12 cellular contexts compared by ENCODE assay signal in genomic region chr20:15491564-15491963, GRCh38.
DNase-seq lines count a peak whose midpoint lies in the region; ATAC-seq and TF ChIP-seq lines count a peak whose summit lies in the region.
"Had no signal": no experiment of that assay in that cellular context is flagged by ENCODE, and none has a peak within 500 bp of the region (broad histone marks: within the 10 kb centered on the region; RNA-seq: fewer than 3 reads in every experiment).

No MANE protein-coding gene starts in this region.

- POLR2A ChIA-PET in CD8-positive, alpha-beta memory T cell (lab: Charles Lee): no interaction called here

- H3K27ac ChIP-seq in endodermal cell (ENCODE audit: low read depth, low read length) (no peak overlapping the region), smooth muscle cell (ENCODE audit: low read depth) (no peak overlapping the region)
- H3K27ac ChIP-seq in CD8-positive, alpha-beta memory T cell (ENCODE audit: low read depth, low read length): no peak overlapping the region

- H3K9me3 ChIP-seq in endodermal cell (ENCODE audit: control insufficient read depth, low read length): no peaks in the 10 kb centered on the region
- H3K9me3 ChIP-seq in smooth muscle cell (replicated peaks; ENCODE audit: low read depth): no peaks in the 10 kb centered on the region
- H3K9me3 ChIP-seq in CD8-positive, alpha-beta memory T cell (ENCODE audit: low read length): no peaks in the 10 kb centered on the region

- no peaks in the 10 kb centered on the region for H3K36me3 Mint-ChIP-seq in endodermal cell (ENCODE audit: low read depth)
- H3K36me3 Mint-ChIP-seq in CD8-positive, alpha-beta memory T cell: no peaks in the 10 kb centered on the region
- H3K36me3 Mint-ChIP-seq: activated naive CD8-positive, alpha-beta T cell treated with anti-CD3 and anti-CD28 coated beads, Interleukin-2, amount 10 ng/mL, durations not matched to agents 7 days and 5 days had no signal

- H3K27me3 ChIP-seq in endodermal cell (ENCODE audit: control insufficient read depth, insufficient read depth, low read length, poor library complexity, severe bottlenecking): no peaks in the 10 kb centered on the region
- H3K27me3 ChIP-seq in smooth muscle cell (ENCODE audit: low read depth): no peaks in the 10 kb centered on the region
- H3K27me3 ChIP-seq in CD8-positive, alpha-beta memory T cell (ENCODE audit: insufficient read depth, low read length, poor library complexity, severe bottlenecking): no peaks in the 10 kb centered on the region

- H3K4me1 Mint-ChIP-seq in endodermal cell: peaks cover 43% of the 10 kb centered on the region
- no peaks in the 10 kb centered on the region for H3K4me1 Mint-ChIP-seq in CD8-positive, alpha-beta memory T cell
- H3K4me1 Mint-ChIP-seq: activated naive CD8-positive, alpha-beta T cell treated with anti-CD3 and anti-CD28 coated beads, Interleukin-2, amount 10 ng/mL, durations not matched to agents 7 days and 5 days; stimulated activated naive CD8-positive, alpha-beta T cell treated with anti-CD3 and anti-CD28 coated beads, Interleukin-15, amount 100 ng/mL, for 72 hours had no signal

- H4K20me1 ChIP-seq in smooth muscle cell (ENCODE audit: low read depth): no peaks in the 10 kb centered on the region

- H3K4me1 ChIP-seq in endodermal cell (ENCODE audit: control insufficient read depth, insufficient read depth, low read length) (peaks cover 15% of the 10 kb centered on the region), smooth muscle cell (ENCODE audit: low read depth) (peaks cover 3% of the 10 kb centered on the region)
- H3K4me1 ChIP-seq in CD8-positive, alpha-beta memory T cell (ENCODE audit: insufficient read depth, low read length): no peaks in the 10 kb centered on the region

- intact Hi-C loops in posterior vena cava (cut with DNase I): no loop called here

- H3K79me2 ChIP-seq in smooth muscle cell (ENCODE audit: low read depth): no peaks in the 10 kb centered on the region

- WGBS in endodermal cell (ENCODE audit: insufficient coverage in 1 of 2, insufficient read length in 1 of 2), 2 experiments: 80% methylated on average over 1 of the region's 1 CpG; no CpG with 5 or more reads in 1 of the 2 experiments
- WGBS in smooth muscle cell (ENCODE audit: low lambda C conversion rate): 92% methylated on average over 1 of the region's 1 CpG

- TF ChIP-seq CTCF in GM12864 (IDR thresholded peaks at IDR 0.05; ENCODE audit: low read depth, low read length, missing control alignments) (peak; percentile 43), endodermal cell (conservative IDR thresholded peaks at IDR 0.05) (peak; percentile 85), smooth muscle cell (IDR thresholded peaks at IDR 0.05; ENCODE audit: borderline replicate concordance, insufficient read depth, poor library complexity, severe bottlenecking) (peak; percentile 17)

- H3K9ac ChIP-seq in endodermal cell (ENCODE audit: extremely low read depth, low read length, poor library complexity, severe bottlenecking) (no peak overlapping the region), smooth muscle cell (ENCODE audit: low read depth) (no peak overlapping the region)

- no peak overlapping the region for H3K4me3 ChIP-seq in GM12864 (ENCODE audit: low read depth, low read length)
- H3K4me3 ChIP-seq in endodermal cell (ENCODE audit: low read length): no peak overlapping the region
- H3K4me3 ChIP-seq in smooth muscle cell: no peak overlapping the region
- no peak overlapping the region for H3K4me3 ChIP-seq in CD8-positive, alpha-beta memory T cell (ENCODE audit: low read length)

- H3K4me2 ChIP-seq in smooth muscle cell: no peak overlapping the region

- ATAC-seq in GM21723 (IDR thresholded peaks at IDR 0.05; ENCODE audit: unreplicated experiment): no peak
- ATAC-seq: activated CD8-positive, alpha-beta T cell treated with anti-CD3 and anti-CD28 coated beads for 36 hours; stimulated activated naive CD8-positive, alpha-beta T cell treated with anti-CD3 and anti-CD28 coated beads, Interleukin-15, amount 100 ng/mL, for 72 hours had no signal

- CTCF ChIA-PET in CD8-positive, alpha-beta memory T cell (lab: Charles Lee): no interaction called here

- no peak overlapping the region for H3K4me3 Mint-ChIP-seq in endodermal cell
- H3K4me3 Mint-ChIP-seq in CD8-positive, alpha-beta memory T cell: no peak overlapping the region
- H3K4me3 Mint-ChIP-seq: activated CD8-positive, alpha-beta T cell treated with anti-CD3 and anti-CD28 coated beads for 36 hours; activated naive CD8-positive, alpha-beta T cell treated with anti-CD3 and anti-CD28 coated beads, Interleukin-2, amount 10 ng/mL, durations not matched to agents 7 days and 5 days; stimulated activated naive CD8-positive, alpha-beta T cell treated with anti-CD3 and anti-CD28 coated beads, Interleukin-15, amount 100 ng/mL, for 72 hours had no signal

- no peaks in the 10 kb centered on the region for H3F3A ChIP-seq in smooth muscle cell (ENCODE audit: low read depth)

- no peaks in the 10 kb centered on the region for H3K27me3 Mint-ChIP-seq in endodermal cell (ENCODE audit: insufficient read depth)
- H3K27me3 Mint-ChIP-seq in CD8-positive, alpha-beta memory T cell: no peaks in the 10 kb centered on the region
- H3K27me3 Mint-ChIP-seq: activated CD8-positive, alpha-beta T cell treated with anti-CD3 and anti-CD28 coated beads for 36 hours; activated naive CD8-positive, alpha-beta T cell treated with anti-CD3 and anti-CD28 coated beads, Interleukin-2, amount 10 ng/mL, durations not matched to agents 7 days and 5 days; stimulated activated naive CD8-positive, alpha-beta T cell treated with anti-CD3 and anti-CD28 coated beads, Interleukin-15, amount 100 ng/mL, for 72 hours had no signal

- no peak overlapping the region for H3K27ac Mint-ChIP-seq in endodermal cell
- H3K27ac Mint-ChIP-seq in CD8-positive, alpha-beta memory T cell: no peak overlapping the region
- H3K27ac Mint-ChIP-seq: activated CD8-positive, alpha-beta T cell treated with anti-CD3 and anti-CD28 coated beads for 36 hours; activated naive CD8-positive, alpha-beta T cell treated with anti-CD3 and anti-CD28 coated beads, Interleukin-2, amount 10 ng/mL, durations not matched to agents 7 days and 5 days; stimulated activated naive CD8-positive, alpha-beta T cell treated with anti-CD3 and anti-CD28 coated beads, Interleukin-15, amount 100 ng/mL, for 72 hours had no signal

- DNase-seq in GM12864 (ENCODE audit: low read depth) (no peak), NCI-H2171 treated with DMSO at 0.1 percent for 48 hours (lab: John Stamatoyannopoulos, UW) (peak; percentile 85), endodermal cell (peak; percentile 83), smooth muscle cell (lab: John Stamatoyannopoulos, UW; ENCODE audit: unreplicated experiment) (no peak), posterior vena cava (ENCODE audit: low spot score) (no peak)
- DNase-seq in CD8-positive, alpha-beta memory T cell: no peak
- DNase-seq: activated CD8-positive, alpha-beta T cell treated with anti-CD3 and anti-CD28 coated beads for 36 hours; activated naive CD8-positive, alpha-beta T cell treated with anti-CD3 and anti-CD28 coated beads, Interleukin-2, amount 10 ng/mL, durations not matched to agents 7 days and 5 days; effector CD4-positive, alpha-beta T cell; hippocampal formation; stimulated activated naive CD8-positive, alpha-beta T cell treated with anti-CD3 and anti-CD28 coated beads, Interleukin-15, amount 100 ng/mL, for 72 hours had no signal

- H2AFZ ChIP-seq in smooth muscle cell (ENCODE audit: low read depth): no peak overlapping the region

- no peaks in the 10 kb centered on the region for H3K36me3 ChIP-seq in endodermal cell (ENCODE audit: control insufficient read depth, insufficient read depth, low read length)
- H3K36me3 ChIP-seq in smooth muscle cell (ENCODE audit: low read depth): no peaks in the 10 kb centered on the region
- no peaks in the 10 kb centered on the region for H3K36me3 ChIP-seq in CD8-positive, alpha-beta memory T cell (ENCODE audit: insufficient read depth, low read length)

- H3K9me3 Mint-ChIP-seq in endodermal cell: no peaks in the 10 kb centered on the region
- peaks cover 0 to 26% (median 3%) of the 10 kb centered on the region in 5 donors for H3K9me3 Mint-ChIP-seq in CD8-positive, alpha-beta memory T cell

Comparison
In these comparisons a context has a peak if more than half of its experiments do, and no peak if none do; other contexts are left out.
1. DNase-seq: peak in NCI-H2171 treated with DMSO at 0.1 percent for 48 hours (single experiment) and endodermal cell (single experiment); none in GM12864 (single experiment), smooth muscle cell (single experiment), posterior vena cava (single experiment) and CD8-positive, alpha-beta memory T cell (0 of 5).
2. CTCF ChIP-seq: peak in every context shown above with its lines; median percentile 85 in endodermal cell; 43 in GM12864; 17 in smooth muscle cell.